Comparison of ENCODE assay signal across 8 cellular contexts in the genomic region with DNA sequence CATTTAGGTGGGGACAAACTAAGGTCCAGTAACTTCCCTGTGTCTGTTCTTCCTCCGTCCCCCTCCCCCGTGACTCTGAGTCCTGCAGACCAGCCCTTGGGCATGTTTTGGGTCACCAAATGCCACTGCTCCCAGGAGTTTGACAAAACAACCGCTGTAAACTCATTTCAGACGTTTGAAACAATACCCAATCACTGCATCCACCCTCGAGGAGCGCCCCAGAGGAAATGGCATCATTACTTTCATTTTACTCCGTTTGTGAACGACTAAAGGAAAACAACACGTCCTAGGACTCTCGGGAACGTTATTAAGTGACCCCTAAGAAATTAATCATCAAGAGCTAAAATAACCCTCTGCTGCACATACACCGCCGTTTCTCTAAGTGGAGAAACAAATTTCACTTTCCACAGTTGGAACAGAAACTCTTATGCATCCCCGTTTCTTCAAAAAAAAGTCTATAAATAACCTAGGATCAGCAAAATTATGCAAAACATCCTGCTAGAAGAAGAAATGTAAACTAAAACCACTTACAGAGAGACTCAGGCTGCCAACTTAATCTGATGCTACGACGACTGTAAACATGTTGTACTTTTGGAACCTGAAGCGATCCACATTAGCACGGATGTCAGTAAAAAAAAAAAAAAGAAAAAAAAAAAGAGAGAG.
A peak's percentile ranks its signal among the peaks of the same experiment; 100 is the strongest.
DNase-seq lines count a peak whose midpoint lies in the region; ATAC-seq and TF ChIP-seq lines count a peak whose summit lies in the region.

No MANE protein-coding gene starts in this region.

- TF ChIP-seq CTCF in BE2C (IDR thresholded peaks at IDR 0.05; ENCODE audit: low read depth, low read length), result no peak

- peak overlapping the region; percentile 36 to 42 for H3K9ac ChIP-seq in mucosa of rectum (ENCODE audit: low read depth in 1 of 2, low read length in 2 of 2)

- ATAC-seq in GM21786 (IDR thresholded peaks at IDR 0.05; ENCODE audit: unreplicated experiment), result peak; percentile 61

- H3K27me3 ChIP-seq in BE2C, result no peaks in the 10 kb centered on the region
- H3K27me3 ChIP-seq in mucosa of rectum (ENCODE audit: control insufficient read depth in 2 of 2, insufficient read depth in 2 of 2, low read length in 2 of 2), result no peaks in the 10 kb centered on the region

- H3K9me3 ChIP-seq in BE2C (no peaks in the 10 kb centered on the region), mucosa of rectum (ENCODE audit: control insufficient read depth in 2 of 2, low read length in 2 of 2) (no peaks in the 10 kb centered on the region)

- no peaks in the 10 kb centered on the region; the same call in 1 of the 2 replicates for H3K36me3 ChIP-seq in BE2C
- H3K36me3 ChIP-seq in mucosa of rectum (ENCODE audit: control insufficient read depth in 2 of 2, insufficient read depth in 2 of 2, low read length in 2 of 2), result no peaks in the 10 kb centered on the region

- no peak for DNase-seq in BE2C
- peak in 3 of 5 donors; percentile 17 to 83 (median 37) for DNase-seq in T-helper 1 cell
- DNase-seq in dedifferentiated amniotic fluid mesenchymal stem cell (ENCODE audit: extremely low spot score), result peak; percentile 34
- DNase-seq in COLO668 (lab: John Stamatoyannopoulos, UW; ENCODE audit: unreplicated experiment), result no peak
- no peak for DNase-seq in NCI-H1092 treated with DMSO at 0.1 percent for 48 hours (lab: John Stamatoyannopoulos, UW)
- DNase-seq in NCI-H2171 (lab: John Stamatoyannopoulos, UW), result no peak

- H3K4me1 ChIP-seq in BE2C (peaks cover 16% of the 10 kb centered on the region), mucosa of rectum (ENCODE audit: control insufficient read depth in 2 of 2, insufficient read depth in 2 of 2, low read length in 2 of 2) (peaks cover 0 to 4% of the 10 kb centered on the region in 2 donors)

- peak overlapping the region; percentile 25 to 67 for H3K27ac ChIP-seq in mucosa of rectum (ENCODE audit: low read depth in 2 of 2, low read length in 2 of 2)

- H3K4me3 ChIP-seq in BE2C (ENCODE audit: low read depth, low read length), result peak overlapping the region; percentile 51
- peak overlapping the region; percentile 41 to 65 for H3K4me3 ChIP-seq in mucosa of rectum (ENCODE audit: low read length in 2 of 2)

Comparison
In these comparisons a context has a peak if more than half of its experiments do, and no peak if none do; other contexts are left out.
1. DNase-seq: peak in T-helper 1 cell (3 of 5) and dedifferentiated amniotic fluid mesenchymal stem cell (single experiment); none in BE2C (single experiment), COLO668 (single experiment), NCI-H1092 treated with DMSO at 0.1 percent for 48 hours (single experiment) and NCI-H2171 (single experiment).